In the genomic region with DNA sequence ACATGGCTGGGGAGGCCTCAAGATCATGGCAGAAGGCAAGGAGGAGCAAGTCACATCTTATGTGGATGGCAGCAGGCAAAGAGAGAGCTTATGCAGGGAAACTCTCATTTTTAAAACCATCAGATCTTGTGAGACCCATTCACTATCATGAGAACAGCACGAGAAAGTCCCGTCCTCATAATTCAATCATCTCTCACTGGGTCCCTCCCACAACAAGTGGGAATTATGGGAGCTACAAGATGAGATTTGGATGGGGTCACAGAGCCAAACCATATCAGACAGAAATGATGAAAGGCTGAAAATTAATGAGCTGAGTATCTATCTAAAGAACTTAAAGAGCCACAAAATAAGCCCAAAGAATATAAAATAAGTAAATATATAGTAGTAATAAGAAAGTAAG, we compare ENCODE assay signal across 3 cellular contexts. TPM values are rescaled to one million over a fixed set of nuclear protein-coding genes. Genes with fewer than 3 reads are reported as not detected.
"Had no signal": no experiment of that assay in that cellular context is flagged by ENCODE, and none has a peak within 500 bp of the region (broad histone marks: within the 10 kb centered on the region; RNA-seq: fewer than 3 reads in every experiment).

No MANE protein-coding gene starts in this region.

RNA-seq across cellular contexts. Expression of gene ATP8B1, which starts 44.3 kb away (rescaled TPM):
- total RNA-seq: natural killer cell; natural killer cell treated with Interleukin-12 subunit alpha and Interleukin-12 subunit beta and Interleukin-15 and Interleukin-18, amount 100 ng/mL, for 72 hours had no signal
- polyA plus RNA-seq: neural cell had no signal
